ENCODE assay signal across 10 cellular contexts in genomic region chr5:81748556-81748955, GRCh38. TPM values are rescaled to one million over a fixed set of nuclear protein-coding genes. Genes with fewer than 3 reads are reported as not detected.
DNase-seq lines count a peak whose midpoint lies in the region; ATAC-seq and TF ChIP-seq lines count a peak whose summit lies in the region.
"Had no signal": no experiment of that assay in that cellular context is flagged by ENCODE, and none has a peak within 500 bp of the region (broad histone marks: within the 10 kb centered on the region; RNA-seq: fewer than 3 reads in every experiment).

No MANE protein-coding gene starts in this region.

- H3K4me1 ChIP-seq in Loucy (ENCODE audit: insufficient read depth, low read length, poor library complexity, severe bottlenecking): peaks cover 67% of the 10 kb centered on the region

- H4K20me1 ChIP-seq in Loucy (ENCODE audit: insufficient read depth, low read length, poor library complexity, severe bottlenecking): peaks cover 54% of the 10 kb centered on the region

- H3F3A ChIP-seq in Loucy (ENCODE audit: low read depth): no peaks in the 10 kb centered on the region

- no peaks in the 10 kb centered on the region for H3K9me2 ChIP-seq in Loucy (replicated peaks; ENCODE audit: low read depth, low read length)

- peak; percentile 1 for DNase-seq in NCI-H146 (lab: John Stamatoyannopoulos, UW)
- DNase-seq in NCI-H146 treated with DMSO at 0.1 percent for 48 hours (lab: John Stamatoyannopoulos, UW; ENCODE audit: unreplicated experiment): no peak
- DNase-seq in dorsolateral prefrontal cortex: no peak
- peak; percentile 21 for DNase-seq in retina
- no peak for DNase-seq in germinal center (ENCODE audit: low spot score)
- no peak for DNase-seq in effector CD4-positive, alpha-beta T cell
- DNase-seq: ACHN, NCI-H2081 treated with DMSO at 0.1 percent for 48 hours had no signal

- H3K27ac ChIP-seq in dorsolateral prefrontal cortex: peak overlapping the region in 29 of 59 donors; percentile 3 to 100 (median 80)

- H3K36me3 ChIP-seq in Loucy (ENCODE audit: insufficient read depth, low read length): no peaks in the 10 kb centered on the region

- H3K4me2 ChIP-seq in Loucy (ENCODE audit: low read depth, low read length, poor library complexity, severe bottlenecking): peak overlapping the region; percentile 97

- H3K9ac ChIP-seq in Loucy (ENCODE audit: low read depth, low read length, poor library complexity, severe bottlenecking): peak overlapping the region; percentile 84

- intact Hi-C loops in dorsolateral prefrontal cortex (cut with DNase I): loop anchor here (2.0 to 5.0 kb wide), 2 partner anchors 240 to 321 kb away; no protein-coding TSS in a partner anchor

- H3K27me3 ChIP-seq in Loucy (ENCODE audit: insufficient read depth, low read length, poor library complexity, severe bottlenecking): no peaks in the 10 kb centered on the region
- no peaks in the 10 kb centered on the region for H3K27me3 ChIP-seq in dorsolateral prefrontal cortex

- TF ChIP-seq CTCF in Loucy (conservative IDR thresholded peaks at IDR 0.05; ENCODE audit: low read length): peak; percentile 54
- peak in 42 of 56 donors; percentile 15 to 66 (median 34) for TF ChIP-seq CTCF in dorsolateral prefrontal cortex (IDR thresholded peaks at IDR 0.05 in 54 of 56, conservative IDR thresholded peaks at IDR 0.05 in 2 of 56; ENCODE audit: low read depth in 1 of 56, partially characterized antibody in 56 of 56)

- H3K4me3 ChIP-seq in Loucy (ENCODE audit: low read length, poor library complexity, severe bottlenecking): peak overlapping the region; percentile 89
- peak overlapping the region in 52 of 59 donors; percentile 64 to 97 (median 79) for H3K4me3 ChIP-seq in dorsolateral prefrontal cortex

- no peak for ATAC-seq in GM21390 (IDR thresholded peaks at IDR 0.05; ENCODE audit: unreplicated experiment)

- H3K9me3 ChIP-seq in Loucy (ENCODE audit: insufficient read depth, low read depth, low read length): no peaks in the 10 kb centered on the region

- H3K79me2 ChIP-seq in Loucy (ENCODE audit: insufficient read depth, low read length): peaks cover 77% of the 10 kb centered on the region

- H2AFZ ChIP-seq in Loucy (ENCODE audit: low read length): no peak overlapping the region

RNA-seq across cellular contexts. Expression of gene SSBP2, which starts 2.3 kb away (rescaled TPM):
- total RNA-seq in dorsolateral prefrontal cortex: 100 to 1,000 TPM in 38 of 120 experiments, 10 to 100 TPM in 82; 66.2 to 139 (median 94.4) TPM

Comparison
In these comparisons a context has a peak if more than half of its experiments do, and no peak if none do; other contexts are left out.
1. DNase-seq: peak in NCI-H146 (single experiment) and retina (single experiment); none in NCI-H146 treated with DMSO at 0.1 percent for 48 hours (single experiment), dorsolateral prefrontal cortex (0 of 10), germinal center (single experiment) and effector CD4-positive, alpha-beta T cell (single experiment).